9 cellular contexts compared by ENCODE assay signal in the genomic region with DNA sequence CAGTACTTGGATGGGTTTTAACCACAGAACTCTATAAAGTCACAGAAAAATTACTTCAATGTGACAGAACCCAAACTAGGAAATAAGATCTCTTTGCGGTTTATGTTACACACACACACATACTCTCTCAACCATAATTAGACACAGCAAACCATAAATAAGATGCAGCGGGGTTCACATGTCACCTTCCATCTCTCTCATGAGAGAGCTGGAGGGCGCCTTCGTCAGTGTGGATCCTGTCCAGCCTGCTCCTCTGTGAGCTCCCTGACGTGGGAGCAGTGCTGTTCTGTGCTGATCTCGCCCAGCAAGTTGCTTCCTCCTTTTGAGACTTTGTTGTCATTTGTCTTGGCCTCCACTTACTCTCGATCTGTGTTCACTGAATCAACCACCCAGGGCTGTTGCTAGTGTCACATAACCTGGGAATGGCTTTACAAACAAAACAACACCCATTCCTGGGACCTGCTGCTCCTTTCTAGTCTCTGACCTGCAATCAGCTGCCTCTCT.
A peak's percentile ranks its signal among the peaks of the same experiment; 100 is the strongest.
DNase-seq lines count a peak whose midpoint lies in the region; ATAC-seq and TF ChIP-seq lines count a peak whose summit lies in the region.
"Had no signal": no experiment of that assay in that cellular context is flagged by ENCODE, and none has a peak within 500 bp of the region (broad histone marks: within the 10 kb centered on the region; RNA-seq: fewer than 3 reads in every experiment).

No MANE protein-coding gene starts in this region.

- no peaks in the 10 kb centered on the region for H3K9me3 ChIP-seq in SJCRH30 (replicated peaks)
- peaks cover 0 to 29% (median 0%) of the 10 kb centered on the region in 12 donors for H3K9me3 ChIP-seq in heart left ventricle

- H3K36me3 Mint-ChIP-seq in activated CD8-positive, alpha-beta memory T cell treated with anti-CD3 and anti-CD28 coated beads, Interleukin-2, amount 10 ng/mL, durations not matched to agents 7 days and 5 days, result peaks cover 4% of the 10 kb centered on the region

- H3K4me3 ChIP-seq in SJCRH30 (no peak overlapping the region), heart left ventricle (no peak overlapping the region)

- peaks cover 14% of the 10 kb centered on the region for H3K4me1 Mint-ChIP-seq in activated CD8-positive, alpha-beta memory T cell treated with anti-CD3 and anti-CD28 coated beads, Interleukin-2, amount 10 ng/mL, durations not matched to agents 7 days and 5 days

- DNase-seq in activated CD8-positive, alpha-beta memory T cell treated with anti-CD3 and anti-CD28 coated beads, Interleukin-2, amount 10 ng/mL, durations not matched to agents 7 days and 5 days, result peak; percentile 50
- no peak for DNase-seq in activated CD8-positive, alpha-beta memory T cell treated with anti-CD3 and anti-CD28 coated beads, Interleukin-2, amount 50 U/mL, for 4 hours
- DNase-seq in SJCRH30 (peak; percentile 67 to 79), myocyte (ENCODE audit: low read depth) (peak; percentile 51), heart left ventricle (no peak), NCI-H187 (lab: John Stamatoyannopoulos, UW) (no peak)
- DNase-seq: right cardiac atrium had no signal

- peak; percentile 57 for ATAC-seq in activated CD8-positive, alpha-beta memory T cell treated with anti-CD3 and anti-CD28 coated beads, Interleukin-2, amount 10 ng/mL, durations not matched to agents 7 days and 5 days
- peak; percentile 81 for ATAC-seq in HG02798 (IDR thresholded peaks at IDR 0.05; ENCODE audit: poor library complexity, unreplicated experiment)
- ATAC-seq in heart left ventricle, result no peak
- ATAC-seq in activated CD4-positive, CD25-positive, alpha-beta regulatory T cell treated with anti-CD3 and anti-CD28 coated beads, Interleukin-2, amount 50 U/mL, for 24 hours, result no peak

- H3K27me3 ChIP-seq in SJCRH30 (no peaks in the 10 kb centered on the region), heart left ventricle (no peaks in the 10 kb centered on the region)

- no peak for TF ChIP-seq CTCF in heart left ventricle (IDR thresholded peaks at IDR 0.05)

- intact Hi-C loops in heart left ventricle (cut with DNase I), result no loop called here

- H3K36me3 ChIP-seq in SJCRH30, result no peaks in the 10 kb centered on the region
- no peaks in the 10 kb centered on the region for H3K36me3 ChIP-seq in heart left ventricle

- no peak for TF ChIP-seq POLR2A in heart left ventricle (IDR thresholded peaks at IDR 0.05)

- peak overlapping the region; percentile 10 for H3K4me3 Mint-ChIP-seq in activated CD8-positive, alpha-beta memory T cell treated with anti-CD3 and anti-CD28 coated beads, Interleukin-2, amount 10 ng/mL, durations not matched to agents 7 days and 5 days

- peak overlapping the region; percentile 64 for H3K27ac Mint-ChIP-seq in activated CD8-positive, alpha-beta memory T cell treated with anti-CD3 and anti-CD28 coated beads, Interleukin-2, amount 10 ng/mL, durations not matched to agents 7 days and 5 days

- H3K27ac ChIP-seq in SJCRH30 (no peak overlapping the region), heart left ventricle (no peak overlapping the region)

- H3K27me3 Mint-ChIP-seq in activated CD8-positive, alpha-beta memory T cell treated with anti-CD3 and anti-CD28 coated beads, Interleukin-2, amount 10 ng/mL, durations not matched to agents 7 days and 5 days, result peaks cover 13% of the 10 kb centered on the region

- CTCF ChIA-PET in activated CD8-positive, alpha-beta memory T cell treated with anti-CD3 and anti-CD28 coated beads, Interleukin-2, amount 10 ng/mL, durations not matched to agents 7 days and 5 days (lab: Charles Lee), result interaction anchor here (0.6 kb wide), 1 partner anchor 447 kb away, joined by 3 read pairs; no protein-coding TSS in a partner anchor

- H3K9me3 Mint-ChIP-seq in activated CD8-positive, alpha-beta memory T cell treated with anti-CD3 and anti-CD28 coated beads, Interleukin-2, amount 10 ng/mL, durations not matched to agents 7 days and 5 days (ENCODE audit: low read depth), result peaks cover 6% of the 10 kb centered on the region

- H3K4me1 ChIP-seq in SJCRH30, result peaks cover 5% of the 10 kb centered on the region; the same call in 1 of the 2 replicates
- no peaks in the 10 kb centered on the region for H3K4me1 ChIP-seq in heart left ventricle

- WGBS in heart left ventricle, 4 donors, result 50 to 65% (median 60%) methylated on average over 7 of the region's 7 CpGs

Comparison
In these comparisons a context has a peak if more than half of its experiments do, and no peak if none do; other contexts are left out.
1. DNase-seq: peak in activated CD8-positive, alpha-beta memory T cell treated with anti-CD3 and anti-CD28 coated beads, Interleukin-2, amount 10 ng/mL, durations not matched to agents 7 days and 5 days (single experiment), SJCRH30 (2 of 2) and myocyte (single experiment); none in activated CD8-positive, alpha-beta memory T cell treated with anti-CD3 and anti-CD28 coated beads, Interleukin-2, amount 50 U/mL, for 4 hours (single experiment), heart left ventricle (0 of 5) and NCI-H187 (0 of 2).
2. ATAC-seq: peak in activated CD8-positive, alpha-beta memory T cell treated with anti-CD3 and anti-CD28 coated beads, Interleukin-2, amount 10 ng/mL, durations not matched to agents 7 days and 5 days (single experiment) and HG02798 (single experiment); none in heart left ventricle (0 of 4) and activated CD4-positive, CD25-positive, alpha-beta regulatory T cell treated with anti-CD3 and anti-CD28 coated beads, Interleukin-2, amount 50 U/mL, for 24 hours (0 of 2).